10 cellular contexts compared by ENCODE assay signal in the genomic region with DNA sequence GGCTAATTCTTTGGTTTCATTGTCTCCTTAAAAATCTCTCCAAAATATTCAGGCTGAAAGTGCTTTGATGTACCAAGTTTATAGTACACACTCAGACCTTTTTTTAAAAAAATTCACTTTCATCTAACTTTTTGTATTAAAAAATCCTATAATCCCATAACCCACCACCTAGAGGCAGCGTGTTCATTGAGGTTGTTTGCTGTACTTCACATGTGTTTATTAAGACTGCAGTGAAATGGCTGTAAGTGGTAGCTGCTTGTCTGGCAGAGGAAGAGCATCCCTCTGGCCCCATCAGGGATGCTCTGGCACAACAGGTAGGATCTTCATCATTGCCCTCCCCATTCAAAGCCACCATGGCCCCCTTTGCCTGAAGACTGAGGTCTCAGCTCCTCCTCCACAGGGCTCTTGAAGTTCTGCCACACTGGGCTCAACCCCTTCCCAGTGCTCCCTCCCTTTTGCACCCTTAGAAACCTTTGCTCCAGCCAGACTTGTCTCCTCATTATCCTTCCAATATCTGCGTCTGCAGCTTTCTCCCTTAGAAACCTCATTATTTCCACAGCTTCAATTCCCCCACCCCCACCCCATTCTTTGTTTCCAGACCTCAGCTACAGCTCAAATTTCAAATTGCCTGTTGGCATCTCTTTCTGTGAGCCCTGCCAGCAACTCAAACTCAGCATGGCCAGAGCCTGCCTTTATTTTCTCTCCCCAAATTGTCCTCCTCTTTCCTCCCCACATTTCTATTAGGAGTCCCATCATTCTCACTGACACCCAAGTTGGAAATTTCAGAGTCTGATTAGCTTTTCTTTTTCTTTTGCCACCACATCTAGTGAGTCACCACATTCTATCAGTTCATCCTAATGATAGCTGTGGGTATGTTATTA.
DNase-seq lines count a peak whose midpoint lies in the region; ATAC-seq, FAIRE-seq and TF ChIP-seq lines count a peak whose summit lies in the region.
"Had no signal": no experiment of that assay in that cellular context is flagged by ENCODE, and none has a peak within 500 bp of the region (broad histone marks: within the 10 kb centered on the region; RNA-seq: fewer than 3 reads in every experiment).

No MANE protein-coding gene starts in this region.

- FAIRE-seq in small intestine (lab: Jason Lieb, UNC), result no peak

- DNase-seq in AG09319 (ENCODE audit: extremely low read depth, low read depth) (peak; percentile 64), NCI-H1436 treated with DMSO at 0.1 percent for 48 hours (lab: John Stamatoyannopoulos, UW) (peak; percentile 15), cardiac fibroblast (ENCODE audit: low read depth in 2 of 2) (peak; percentile 35 to 73), middle frontal gyrus (ENCODE audit: extremely low spot score, low spot score) (peak; percentile 5), small intestine (no peak)
- no peak for DNase-seq in stimulated activated CD4-positive, alpha-beta T cell treated with anti-CD3 and anti-CD28 coated beads, Interleukin-12 subunit alpha, Interleukin-12 subunit beta, amount 100 ng/mL, for 4 hours
- DNase-seq in stimulated activated CD4-positive, alpha-beta T cell treated with anti-CD3 and anti-CD28 coated beads, Interleukin-2, amount 100 ng/mL, for 48 hours, result no peak
- DNase-seq: activated naive CD8-positive, alpha-beta T cell treated with anti-CD3 and anti-CD28 coated beads, Interleukin-2, amount 10 ng/mL, durations not matched to agents 7 days and 5 days; T-helper 2 cell had no signal

- no peaks in the 10 kb centered on the region for H3K36me3 ChIP-seq in small intestine (ENCODE audit: control insufficient read depth in 2 of 2, insufficient read depth in 2 of 2, low read length in 2 of 2)

- H3K27ac ChIP-seq in small intestine (ENCODE audit: low read depth in 1 of 2, low read length in 1 of 2), result no peak overlapping the region

- no peak for ATAC-seq in GM18870 (IDR thresholded peaks at IDR 0.05; ENCODE audit: unreplicated experiment)

- no peaks in the 10 kb centered on the region for H3K9me3 ChIP-seq in small intestine (ENCODE audit: control insufficient read depth, low read depth)

- H3K4me1 ChIP-seq in small intestine (ENCODE audit: control insufficient read depth in 2 of 2, insufficient read depth in 1 of 2, low read depth in 1 of 2, low read length in 1 of 2), result no peaks in the 10 kb centered on the region

- H3K4me3 ChIP-seq in cardiac fibroblast (replicated peaks in 1 of 2; ENCODE audit: low read depth in 2 of 2, low read length in 2 of 2), result no peak overlapping the region
- no peak overlapping the region for H3K4me3 ChIP-seq in small intestine (ENCODE audit: low read depth in 1 of 2, low read length in 2 of 2)

- H3K27me3 ChIP-seq in small intestine (ENCODE audit: control insufficient read depth in 2 of 2, insufficient read depth in 2 of 2, low read length in 2 of 2), result no peaks in the 10 kb centered on the region

- WGBS in small intestine, 3 donors, result 35 to 62% (median 52%) methylated on average over 2 of the region's 2 CpGs

- TF ChIP-seq CTCF in AG09319 (IDR thresholded peaks at IDR 0.05; ENCODE audit: low read depth, low read length), result peak; percentile 32
- no peak for TF ChIP-seq CTCF in cardiac fibroblast (IDR thresholded peaks at IDR 0.05; ENCODE audit: low read depth, low read length)

Comparison
In these comparisons a context has a peak if more than half of its experiments do, and no peak if none do; other contexts are left out.
1. DNase-seq: peak in AG09319 (single experiment), NCI-H1436 treated with DMSO at 0.1 percent for 48 hours (single experiment), cardiac fibroblast (2 of 2) and middle frontal gyrus (single experiment); none in stimulated activated CD4-positive, alpha-beta T cell treated with anti-CD3 and anti-CD28 coated beads, Interleukin-12 subunit alpha, Interleukin-12 subunit beta, amount 100 ng/mL, for 4 hours (single experiment), stimulated activated CD4-positive, alpha-beta T cell treated with anti-CD3 and anti-CD28 coated beads, Interleukin-2, amount 100 ng/mL, for 48 hours (0 of 2) and small intestine (single experiment).